In the genomic region with DNA sequence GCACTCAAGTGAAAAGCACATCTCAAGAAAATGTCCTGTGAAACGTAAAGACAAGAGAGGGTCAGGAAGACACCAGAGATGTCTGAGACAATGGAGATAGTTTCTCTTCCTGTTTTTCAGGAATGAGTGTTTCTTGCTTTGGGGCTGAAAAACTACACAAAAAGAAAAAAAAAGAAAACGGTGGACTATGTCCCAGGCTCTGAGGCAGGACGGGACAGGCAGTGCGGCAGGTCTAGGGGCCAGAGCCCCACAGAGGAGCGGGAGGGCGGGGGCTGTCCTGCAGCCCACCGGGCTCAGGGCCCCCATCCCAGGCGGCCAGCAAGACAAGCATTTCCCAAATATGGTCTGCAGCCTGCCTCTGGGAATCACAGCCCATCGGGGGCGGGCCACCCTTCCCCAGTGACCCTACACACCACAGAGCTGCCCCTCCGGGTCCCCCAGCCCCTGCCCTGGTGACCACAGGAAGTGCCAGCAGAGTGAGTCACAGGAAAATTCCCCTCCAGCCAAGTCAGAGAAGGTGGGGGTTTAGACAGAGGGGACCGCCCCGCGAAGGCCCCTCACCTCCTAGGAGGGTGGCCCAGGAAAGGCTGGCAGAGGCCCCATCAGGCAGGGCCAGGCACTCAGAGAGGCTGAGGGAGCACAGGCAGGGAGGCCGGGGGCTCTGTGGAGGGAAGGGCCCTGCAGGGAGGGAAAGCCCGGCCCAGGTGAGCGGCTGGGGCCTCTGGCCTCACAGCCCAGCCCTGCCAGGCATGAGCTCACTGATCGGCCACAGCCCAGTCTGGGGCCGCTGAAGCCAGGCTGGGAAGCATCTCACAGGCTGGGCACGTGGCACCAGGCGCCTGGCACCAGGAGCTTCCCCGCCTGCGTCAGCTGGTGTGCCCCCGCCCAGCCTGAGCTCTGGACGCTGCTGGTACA, we compare ENCODE assay signal across 1 cellular context.
TF ChIP-seq lines count a peak whose summit lies in the region.

No MANE protein-coding gene starts in this region.

TF ChIP-seq in HepG2, 621 proteins besides CTCF, POLR2A, EP300 and RAD21 (continued from another document and continues in another):
- peak; percentile 94; the same call in 1 of the 2 replicates for TF ChIP-seq ZNF878 (CRISPR knock-in tag; IDR thresholded peaks at IDR 0.05)
- TF ChIP-seq ZNF343 (CRISPR knock-in tag; IDR thresholded peaks at IDR 0.05): peak; percentile 75; the same call in 1 of the 2 replicates
- TF ChIP-seq, protein P1, sequence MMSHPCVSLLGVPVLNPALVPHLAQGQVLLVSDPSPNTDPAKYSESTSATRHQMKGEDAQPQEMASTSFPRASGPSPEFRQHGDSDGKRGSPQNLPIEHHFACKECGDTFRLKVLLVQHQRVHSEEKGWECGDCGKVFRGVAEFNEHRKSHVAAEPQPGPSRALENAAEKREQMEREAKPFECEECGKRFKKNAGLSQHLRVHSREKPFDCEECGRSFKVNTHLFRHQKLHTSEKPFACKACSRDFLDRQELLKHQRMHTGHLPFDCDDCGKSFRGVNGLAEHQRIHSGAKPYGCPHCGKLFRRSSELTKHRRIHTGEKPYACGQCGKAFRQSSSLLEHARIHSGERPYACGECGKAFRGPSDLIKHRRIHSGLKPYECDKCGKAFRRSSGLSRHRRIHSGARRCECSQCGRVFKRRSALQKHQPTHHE (CRISPR knock-in tag; IDR thresholded peaks at IDR 0.05; ENCODE audit: borderline replicate concordance): peak; percentile 94; the same call in 1 of the 2 replicates
- TF ChIP-seq AKAP8 (CRISPR knock-in tag; IDR thresholded peaks at IDR 0.05): peak; percentile 98
- TF ChIP-seq, protein P2, sequence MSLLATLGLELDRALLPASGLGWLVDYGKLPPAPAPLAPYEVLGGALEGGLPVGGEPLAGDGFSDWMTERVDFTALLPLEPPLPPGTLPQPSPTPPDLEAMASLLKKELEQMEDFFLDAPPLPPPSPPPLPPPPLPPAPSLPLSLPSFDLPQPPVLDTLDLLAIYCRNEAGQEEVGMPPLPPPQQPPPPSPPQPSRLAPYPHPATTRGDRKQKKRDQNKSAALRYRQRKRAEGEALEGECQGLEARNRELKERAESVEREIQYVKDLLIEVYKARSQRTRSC (CRISPR knock-in tag; IDR thresholded peaks at IDR 0.05; ENCODE audit: low read depth): no peak
- no peak for TF ChIP-seq RAD51 (IDR thresholded peaks at IDR 0.05; ENCODE audit: borderline replicate concordance)
- TF ChIP-seq FOXK1 (CRISPR knock-in tag; IDR thresholded peaks at IDR 0.05; ENCODE audit: borderline replicate concordance, low read depth): peak; percentile 82; the same call in 1 of the 2 replicates
- TF ChIP-seq, protein P3, sequence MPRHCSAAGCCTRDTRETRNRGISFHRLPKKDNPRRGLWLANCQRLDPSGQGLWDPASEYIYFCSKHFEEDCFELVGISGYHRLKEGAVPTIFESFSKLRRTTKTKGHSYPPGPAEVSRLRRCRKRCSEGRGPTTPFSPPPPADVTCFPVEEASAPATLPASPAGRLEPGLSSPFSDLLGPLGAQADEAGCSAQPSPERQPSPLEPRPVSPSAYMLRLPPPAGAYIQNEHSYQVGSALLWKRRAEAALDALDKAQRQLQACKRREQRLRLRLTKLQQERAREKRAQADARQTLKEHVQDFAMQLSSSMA (CRISPR knock-in tag; IDR thresholded peaks at IDR 0.05): peak; percentile 82
- TF ChIP-seq U2AF2 (IDR thresholded peaks at IDR 0.05; ENCODE audit: low read depth, low read length): peak; percentile 18; the same call in 1 of the 2 replicates
- peak; percentile 96 for TF ChIP-seq ZSCAN29 (CRISPR knock-in tag; conservative IDR thresholded peaks at IDR 0.05)
- TF ChIP-seq, protein P4, sequence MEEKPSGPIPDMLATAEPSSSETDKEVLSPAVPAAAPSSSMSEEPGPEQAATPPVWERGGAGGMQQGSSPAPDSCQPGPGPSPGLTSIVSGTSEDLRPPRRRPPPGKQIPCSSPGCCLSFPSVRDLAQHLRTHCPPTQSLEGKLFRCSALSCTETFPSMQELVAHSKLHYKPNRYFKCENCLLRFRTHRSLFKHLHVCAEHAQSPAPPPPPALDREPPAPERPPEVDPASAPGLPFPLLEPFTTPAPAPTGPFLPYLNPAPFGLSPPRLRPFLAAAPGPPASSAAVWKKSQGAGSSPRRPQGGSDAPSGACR (CRISPR knock-in tag; IDR thresholded peaks at IDR 0.05): peak; percentile 99
- no peak for TF ChIP-seq HOXA7 (CRISPR knock-in tag; IDR thresholded peaks at IDR 0.05)
- TF ChIP-seq POLR2AphosphoS2 (IDR thresholded peaks at IDR 0.05; ENCODE audit: low read depth, low read length): no peak
- TF ChIP-seq, protein P5, sequence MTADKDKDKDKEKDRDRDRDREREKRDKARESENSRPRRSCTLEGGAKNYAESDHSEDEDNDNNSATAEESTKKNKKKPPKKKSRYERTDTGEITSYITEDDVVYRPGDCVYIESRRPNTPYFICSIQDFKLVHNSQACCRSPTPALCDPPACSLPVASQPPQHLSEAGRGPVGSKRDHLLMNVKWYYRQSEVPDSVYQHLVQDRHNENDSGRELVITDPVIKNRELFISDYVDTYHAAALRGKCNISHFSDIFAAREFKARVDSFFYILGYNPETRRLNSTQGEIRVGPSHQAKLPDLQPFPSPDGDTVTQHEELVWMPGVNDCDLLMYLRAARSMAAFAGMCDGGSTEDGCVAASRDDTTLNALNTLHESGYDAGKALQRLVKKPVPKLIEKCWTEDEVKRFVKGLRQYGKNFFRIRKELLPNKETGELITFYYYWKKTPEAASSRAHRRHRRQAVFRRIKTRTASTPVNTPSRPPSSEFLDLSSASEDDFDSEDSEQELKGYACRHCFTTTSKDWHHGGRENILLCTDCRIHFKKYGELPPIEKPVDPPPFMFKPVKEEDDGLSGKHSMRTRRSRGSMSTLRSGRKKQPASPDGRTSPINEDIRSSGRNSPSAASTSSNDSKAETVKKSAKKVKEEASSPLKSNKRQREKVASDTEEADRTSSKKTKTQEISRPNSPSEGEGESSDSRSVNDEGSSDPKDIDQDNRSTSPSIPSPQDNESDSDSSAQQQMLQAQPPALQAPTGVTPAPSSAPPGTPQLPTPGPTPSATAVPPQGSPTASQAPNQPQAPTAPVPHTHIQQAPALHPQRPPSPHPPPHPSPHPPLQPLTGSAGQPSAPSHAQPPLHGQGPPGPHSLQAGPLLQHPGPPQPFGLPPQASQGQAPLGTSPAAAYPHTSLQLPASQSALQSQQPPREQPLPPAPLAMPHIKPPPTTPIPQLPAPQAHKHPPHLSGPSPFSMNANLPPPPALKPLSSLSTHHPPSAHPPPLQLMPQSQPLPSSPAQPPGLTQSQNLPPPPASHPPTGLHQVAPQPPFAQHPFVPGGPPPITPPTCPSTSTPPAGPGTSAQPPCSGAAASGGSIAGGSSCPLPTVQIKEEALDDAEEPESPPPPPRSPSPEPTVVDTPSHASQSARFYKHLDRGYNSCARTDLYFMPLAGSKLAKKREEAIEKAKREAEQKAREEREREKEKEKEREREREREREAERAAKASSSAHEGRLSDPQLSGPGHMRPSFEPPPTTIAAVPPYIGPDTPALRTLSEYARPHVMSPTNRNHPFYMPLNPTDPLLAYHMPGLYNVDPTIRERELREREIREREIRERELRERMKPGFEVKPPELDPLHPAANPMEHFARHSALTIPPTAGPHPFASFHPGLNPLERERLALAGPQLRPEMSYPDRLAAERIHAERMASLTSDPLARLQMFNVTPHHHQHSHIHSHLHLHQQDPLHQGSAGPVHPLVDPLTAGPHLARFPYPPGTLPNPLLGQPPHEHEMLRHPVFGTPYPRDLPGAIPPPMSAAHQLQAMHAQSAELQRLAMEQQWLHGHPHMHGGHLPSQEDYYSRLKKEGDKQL (CRISPR knock-in tag; IDR thresholded peaks at IDR 0.05; ENCODE audit: low read depth): peak; percentile 65; the same call in 1 of the 2 replicates
- TF ChIP-seq POLR2AphosphoS5 (IDR thresholded peaks at IDR 0.05; ENCODE audit: low read depth, low read length): peak; percentile 63
- TF ChIP-seq, protein P6, sequence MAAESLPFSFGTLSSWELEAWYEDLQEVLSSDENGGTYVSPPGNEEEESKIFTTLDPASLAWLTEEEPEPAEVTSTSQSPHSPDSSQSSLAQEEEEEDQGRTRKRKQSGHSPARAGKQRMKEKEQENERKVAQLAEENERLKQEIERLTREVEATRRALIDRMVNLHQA (CRISPR knock-in tag; IDR thresholded peaks at IDR 0.05): no peak
- TF ChIP-seq MIER3 (CRISPR knock-in tag; IDR thresholded peaks at IDR 0.05; ENCODE audit: borderline replicate concordance): peak; percentile 98
- TF ChIP-seq, protein P7, sequence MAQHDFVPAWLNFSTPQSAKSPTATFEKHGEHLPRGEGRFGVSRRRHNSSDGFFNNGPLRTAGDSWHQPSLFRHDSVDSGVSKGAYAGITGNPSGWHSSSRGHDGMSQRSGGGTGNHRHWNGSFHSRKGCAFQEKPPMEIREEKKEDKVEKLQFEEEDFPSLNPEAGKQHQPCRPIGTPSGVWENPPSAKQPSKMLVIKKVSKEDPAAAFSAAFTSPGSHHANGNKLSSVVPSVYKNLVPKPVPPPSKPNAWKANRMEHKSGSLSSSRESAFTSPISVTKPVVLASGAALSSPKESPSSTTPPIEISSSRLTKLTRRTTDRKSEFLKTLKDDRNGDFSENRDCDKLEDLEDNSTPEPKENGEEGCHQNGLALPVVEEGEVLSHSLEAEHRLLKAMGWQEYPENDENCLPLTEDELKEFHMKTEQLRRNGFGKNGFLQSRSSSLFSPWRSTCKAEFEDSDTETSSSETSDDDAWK (CRISPR knock-in tag; IDR thresholded peaks at IDR 0.05): no peak
- peak; percentile 58 for TF ChIP-seq KMT2A (CRISPR knock-in tag; IDR thresholded peaks at IDR 0.05)
- no peak for TF ChIP-seq ZNF207 (IDR thresholded peaks at IDR 0.05; ENCODE audit: borderline replicate concordance)
- no peak for TF ChIP-seq ZNF251 (CRISPR knock-in tag; IDR thresholded peaks at IDR 0.05)
- TF ChIP-seq, protein P8, sequence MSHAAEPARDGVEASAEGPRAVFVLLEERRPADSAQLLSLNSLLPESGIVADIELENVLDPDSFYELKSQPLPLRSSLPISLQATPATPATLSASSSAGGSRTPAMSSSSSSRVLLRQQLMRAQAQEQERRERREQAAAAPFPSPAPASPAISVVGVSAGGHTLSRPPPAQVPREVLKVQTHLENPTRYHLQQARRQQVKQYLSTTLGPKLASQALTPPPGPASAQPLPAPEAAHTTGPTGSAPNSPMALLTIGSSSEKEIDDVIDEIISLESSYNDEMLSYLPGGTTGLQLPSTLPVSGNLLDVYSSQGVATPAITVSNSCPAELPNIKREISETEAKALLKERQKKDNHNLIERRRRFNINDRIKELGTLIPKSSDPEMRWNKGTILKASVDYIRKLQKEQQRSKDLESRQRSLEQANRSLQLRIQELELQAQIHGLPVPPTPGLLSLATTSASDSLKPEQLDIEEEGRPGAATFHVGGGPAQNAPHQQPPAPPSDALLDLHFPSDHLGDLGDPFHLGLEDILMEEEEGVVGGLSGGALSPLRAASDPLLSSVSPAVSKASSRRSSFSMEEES (CRISPR knock-in tag; IDR thresholded peaks at IDR 0.05): peak; percentile 69
- TF ChIP-seq SMC3 (IDR thresholded peaks at IDR 0.05; ENCODE audit: low read length): 0 out of 2 replicates have a peak, but pooled peaks have one; percentile 18
- no peak; the same call in 1 of the 2 replicates for TF ChIP-seq REPIN1 (CRISPR knock-in tag; IDR thresholded peaks at IDR 0.05; ENCODE audit: borderline replicate concordance, low read depth)
- no peak; the same call in 1 of the 2 replicates for TF ChIP-seq SMAD1 (CRISPR knock-in tag; IDR thresholded peaks at IDR 0.05; ENCODE audit: borderline replicate concordance, low read depth)
- peak; percentile 88 for TF ChIP-seq YEATS4 (CRISPR knock-in tag; IDR thresholded peaks at IDR 0.05; ENCODE audit: borderline replicate concordance)
- TF ChIP-seq, protein P9, sequence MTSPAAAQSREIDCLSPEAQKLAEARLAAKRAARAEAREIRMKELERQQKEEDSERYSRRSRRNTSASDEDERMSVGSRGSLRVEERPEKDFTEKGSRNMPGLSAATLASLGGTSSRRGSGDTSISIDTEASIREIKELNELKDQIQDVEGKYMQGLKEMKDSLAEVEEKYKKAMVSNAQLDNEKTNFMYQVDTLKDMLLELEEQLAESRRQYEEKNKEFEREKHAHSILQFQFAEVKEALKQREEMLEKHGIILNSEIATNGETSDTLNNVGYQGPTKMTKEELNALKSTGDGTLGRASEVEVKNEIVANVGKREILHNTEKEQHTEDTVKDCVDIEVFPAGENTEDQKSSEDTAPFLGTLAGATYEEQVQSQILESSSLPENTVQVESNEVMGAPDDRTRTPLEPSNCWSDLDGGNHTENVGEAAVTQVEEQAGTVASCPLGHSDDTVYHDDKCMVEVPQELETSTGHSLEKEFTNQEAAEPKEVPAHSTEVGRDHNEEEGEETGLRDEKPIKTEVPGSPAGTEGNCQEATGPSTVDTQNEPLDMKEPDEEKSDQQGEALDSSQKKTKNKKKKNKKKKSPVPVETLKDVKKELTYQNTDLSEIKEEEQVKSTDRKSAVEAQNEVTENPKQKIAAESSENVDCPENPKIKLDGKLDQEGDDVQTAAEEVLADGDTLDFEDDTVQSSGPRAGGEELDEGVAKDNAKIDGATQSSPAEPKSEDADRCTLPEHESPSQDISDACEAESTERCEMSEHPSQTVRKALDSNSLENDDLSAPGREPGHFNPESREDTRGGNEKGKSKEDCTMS (CRISPR knock-in tag; conservative IDR thresholded peaks at IDR 0.05): no peak
- 0 out of 2 replicates have a peak, but pooled peaks have one; percentile 75 for TF ChIP-seq ZNF484 (CRISPR knock-in tag; IDR thresholded peaks at IDR 0.05; ENCODE audit: borderline replicate concordance, low read depth)
- TF ChIP-seq, protein P10, sequence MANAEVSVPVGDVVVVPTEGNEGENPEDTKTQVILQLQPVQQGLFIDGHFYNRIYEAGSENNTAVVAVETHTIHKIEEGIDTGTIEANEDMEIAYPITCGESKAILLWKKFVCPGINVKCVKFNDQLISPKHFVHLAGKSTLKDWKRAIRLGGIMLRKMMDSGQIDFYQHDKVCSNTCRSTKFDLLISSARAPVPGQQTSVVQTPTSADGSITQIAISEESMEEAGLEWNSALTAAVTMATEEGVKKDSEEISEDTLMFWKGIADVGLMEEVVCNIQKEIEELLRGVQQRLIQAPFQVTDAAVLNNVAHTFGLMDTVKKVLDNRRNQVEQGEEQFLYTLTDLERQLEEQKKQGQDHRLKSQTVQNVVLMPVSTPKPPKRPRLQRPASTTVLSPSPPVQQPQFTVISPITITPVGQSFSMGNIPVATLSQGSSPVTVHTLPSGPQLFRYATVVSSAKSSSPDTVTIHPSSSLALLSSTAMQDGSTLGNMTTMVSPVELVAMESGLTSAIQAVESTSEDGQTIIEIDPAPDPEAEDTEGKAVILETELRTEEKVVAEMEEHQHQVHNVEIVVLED (CRISPR knock-in tag; IDR thresholded peaks at IDR 0.05; ENCODE audit: borderline replicate concordance): peak; percentile 70; the same call in 1 of the 2 replicates
